Comparison of ENCODE assay signal across 1 cellular context in the genomic region with DNA sequence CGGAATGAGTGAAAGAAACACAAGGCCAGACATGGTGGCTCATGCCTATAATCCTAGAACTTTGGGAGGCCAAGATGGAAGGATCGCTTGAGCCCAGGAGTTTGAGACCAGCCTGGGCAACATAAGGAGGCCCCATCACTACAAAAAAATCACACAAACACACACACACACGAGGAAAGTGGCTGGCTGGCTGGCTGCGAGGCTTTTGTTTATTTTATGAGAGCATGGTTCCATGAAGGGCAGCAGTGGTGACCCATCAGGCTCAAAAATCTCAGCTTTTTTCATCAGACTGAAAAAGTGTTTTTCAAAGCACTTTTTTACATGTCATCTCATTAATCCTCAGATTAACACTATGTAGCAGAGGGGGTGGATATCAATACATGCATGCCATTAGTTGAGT.
TF ChIP-seq lines count a peak whose summit lies in the region.

No MANE protein-coding gene starts in this region.

TF ChIP-seq in IMR-90, 13 proteins besides CTCF, POLR2A, EP300 and RAD21:
- TF ChIP-seq, protein P1, sequence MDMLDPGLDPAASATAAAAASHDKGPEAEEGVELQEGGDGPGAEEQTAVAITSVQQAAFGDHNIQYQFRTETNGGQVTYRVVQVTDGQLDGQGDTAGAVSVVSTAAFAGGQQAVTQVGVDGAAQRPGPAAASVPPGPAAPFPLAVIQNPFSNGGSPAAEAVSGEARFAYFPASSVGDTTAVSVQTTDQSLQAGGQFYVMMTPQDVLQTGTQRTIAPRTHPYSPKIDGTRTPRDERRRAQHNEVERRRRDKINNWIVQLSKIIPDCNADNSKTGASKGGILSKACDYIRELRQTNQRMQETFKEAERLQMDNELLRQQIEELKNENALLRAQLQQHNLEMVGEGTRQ (IDR thresholded peaks at IDR 0.05; ENCODE audit: low read depth, low read length), result no peak
